In the genomic region with DNA sequence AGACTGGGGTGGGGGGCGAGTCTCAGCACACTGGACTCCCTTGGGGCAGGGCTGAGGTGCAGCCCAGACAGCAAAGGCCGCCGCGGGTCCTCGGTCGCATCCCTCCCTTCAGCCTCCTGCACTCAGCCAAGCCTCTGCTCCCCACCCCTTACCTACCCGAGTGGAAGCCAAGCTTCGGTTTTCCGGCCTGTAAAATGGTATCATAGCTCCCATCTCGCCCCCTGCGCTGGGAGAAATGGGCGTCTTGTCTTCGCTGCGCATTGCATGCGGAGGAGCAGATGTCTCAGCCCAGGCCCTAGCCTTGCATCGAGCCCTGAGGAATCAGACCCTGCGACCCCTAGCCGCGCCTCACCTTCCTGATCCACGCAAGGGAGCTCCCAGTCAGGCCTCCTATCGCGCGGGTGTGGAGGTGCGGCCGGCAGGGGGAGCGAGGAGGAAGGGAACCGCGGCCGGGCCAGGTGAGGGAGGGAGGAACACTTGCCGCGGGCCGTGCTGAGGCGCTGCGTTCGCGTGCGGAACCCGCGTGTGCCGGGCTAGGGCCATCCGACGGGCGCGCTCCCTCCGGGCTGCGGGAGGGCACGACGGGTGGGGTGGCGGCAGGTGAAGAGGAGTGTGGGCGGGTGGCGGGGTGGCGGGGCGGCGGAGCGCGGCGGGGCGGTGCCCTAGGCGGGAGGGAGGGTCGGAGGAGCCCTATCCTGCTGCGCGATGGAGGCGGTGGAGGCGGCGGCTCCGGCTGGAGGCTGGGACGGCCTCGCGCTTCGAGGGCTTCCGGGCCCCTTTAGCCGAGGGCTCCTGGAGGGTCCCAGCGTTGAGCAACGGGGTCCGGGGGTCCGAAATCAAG, we compare ENCODE assay signal across 1 cellular context.
A peak's percentile ranks its signal among the peaks of the same experiment; 100 is the strongest.
TF ChIP-seq lines count a peak whose summit lies in the region.

No MANE protein-coding gene starts in this region.

TF ChIP-seq in K562, 482 proteins besides CTCF, POLR2A, EP300 and RAD21 (continued from another document and continues in another):
- TF ChIP-seq, protein P1, sequence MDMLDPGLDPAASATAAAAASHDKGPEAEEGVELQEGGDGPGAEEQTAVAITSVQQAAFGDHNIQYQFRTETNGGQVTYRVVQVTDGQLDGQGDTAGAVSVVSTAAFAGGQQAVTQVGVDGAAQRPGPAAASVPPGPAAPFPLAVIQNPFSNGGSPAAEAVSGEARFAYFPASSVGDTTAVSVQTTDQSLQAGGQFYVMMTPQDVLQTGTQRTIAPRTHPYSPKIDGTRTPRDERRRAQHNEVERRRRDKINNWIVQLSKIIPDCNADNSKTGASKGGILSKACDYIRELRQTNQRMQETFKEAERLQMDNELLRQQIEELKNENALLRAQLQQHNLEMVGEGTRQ (CRISPR knock-in tag; IDR thresholded peaks at IDR 0.05) = no peak
- no peak for TF ChIP-seq ZNF23 (CRISPR knock-in tag; IDR thresholded peaks at IDR 0.05)
- no peak for TF ChIP-seq KHSRP (IDR thresholded peaks at IDR 0.05)
- no peak for TF ChIP-seq ASH1L (IDR thresholded peaks at IDR 0.05; ENCODE audit: borderline replicate concordance, low read depth, partially characterized antibody)
- TF ChIP-seq, protein P2, sequence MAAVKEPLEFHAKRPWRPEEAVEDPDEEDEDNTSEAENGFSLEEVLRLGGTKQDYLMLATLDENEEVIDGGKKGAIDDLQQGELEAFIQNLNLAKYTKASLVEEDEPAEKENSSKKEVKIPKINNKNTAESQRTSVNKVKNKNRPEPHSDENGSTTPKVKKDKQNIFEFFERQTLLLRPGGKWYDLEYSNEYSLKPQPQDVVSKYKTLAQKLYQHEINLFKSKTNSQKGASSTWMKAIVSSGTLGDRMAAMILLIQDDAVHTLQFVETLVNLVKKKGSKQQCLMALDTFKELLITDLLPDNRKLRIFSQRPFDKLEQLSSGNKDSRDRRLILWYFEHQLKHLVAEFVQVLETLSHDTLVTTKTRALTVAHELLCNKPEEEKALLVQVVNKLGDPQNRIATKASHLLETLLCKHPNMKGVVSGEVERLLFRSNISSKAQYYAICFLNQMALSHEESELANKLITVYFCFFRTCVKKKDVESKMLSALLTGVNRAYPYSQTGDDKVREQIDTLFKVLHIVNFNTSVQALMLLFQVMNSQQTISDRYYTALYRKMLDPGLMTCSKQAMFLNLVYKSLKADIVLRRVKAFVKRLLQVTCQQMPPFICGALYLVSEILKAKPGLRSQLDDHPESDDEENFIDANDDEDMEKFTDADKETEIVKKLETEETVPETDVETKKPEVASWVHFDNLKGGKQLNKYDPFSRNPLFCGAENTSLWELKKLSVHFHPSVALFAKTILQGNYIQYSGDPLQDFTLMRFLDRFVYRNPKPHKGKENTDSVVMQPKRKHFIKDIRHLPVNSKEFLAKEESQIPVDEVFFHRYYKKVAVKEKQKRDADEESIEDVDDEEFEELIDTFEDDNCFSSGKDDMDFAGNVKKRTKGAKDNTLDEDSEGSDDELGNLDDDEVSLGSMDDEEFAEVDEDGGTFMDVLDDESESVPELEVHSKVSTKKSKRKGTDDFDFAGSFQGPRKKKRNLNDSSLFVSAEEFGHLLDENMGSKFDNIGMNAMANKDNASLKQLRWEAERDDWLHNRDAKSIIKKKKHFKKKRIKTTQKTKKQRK (IDR thresholded peaks at IDR 0.05; ENCODE audit: borderline replicate concordance, low read depth, low read length) = no peak
- TF ChIP-seq ZEB2 (IDR thresholded peaks at IDR 0.05) = peak; percentile 91
- TF ChIP-seq BRF1 (IDR thresholded peaks at IDR 0.05; ENCODE audit: borderline replicate concordance, extremely low read depth, insufficient read length) = no peak
- TF ChIP-seq TEAD2 (tag; IDR thresholded peaks at IDR 0.05) = no peak
- no peak for TF ChIP-seq POLR2H (tag; IDR thresholded peaks at IDR 0.05; ENCODE audit: low read depth)
- no peak for TF ChIP-seq CSDE1 (IDR thresholded peaks at IDR 0.05)
- TF ChIP-seq, protein P3, sequence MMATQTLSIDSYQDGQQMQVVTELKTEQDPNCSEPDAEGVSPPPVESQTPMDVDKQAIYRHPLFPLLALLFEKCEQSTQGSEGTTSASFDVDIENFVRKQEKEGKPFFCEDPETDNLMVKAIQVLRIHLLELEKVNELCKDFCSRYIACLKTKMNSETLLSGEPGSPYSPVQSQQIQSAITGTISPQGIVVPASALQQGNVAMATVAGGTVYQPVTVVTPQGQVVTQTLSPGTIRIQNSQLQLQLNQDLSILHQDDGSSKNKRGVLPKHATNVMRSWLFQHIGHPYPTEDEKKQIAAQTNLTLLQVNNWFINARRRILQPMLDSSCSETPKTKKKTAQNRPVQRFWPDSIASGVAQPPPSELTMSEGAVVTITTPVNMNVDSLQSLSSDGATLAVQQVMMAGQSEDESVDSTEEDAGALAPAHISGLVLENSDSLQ (IDR thresholded peaks at IDR 0.05) = no peak
- no peak for TF ChIP-seq FOXJ2 (tag; IDR thresholded peaks at IDR 0.05)
- TF ChIP-seq, protein P4, sequence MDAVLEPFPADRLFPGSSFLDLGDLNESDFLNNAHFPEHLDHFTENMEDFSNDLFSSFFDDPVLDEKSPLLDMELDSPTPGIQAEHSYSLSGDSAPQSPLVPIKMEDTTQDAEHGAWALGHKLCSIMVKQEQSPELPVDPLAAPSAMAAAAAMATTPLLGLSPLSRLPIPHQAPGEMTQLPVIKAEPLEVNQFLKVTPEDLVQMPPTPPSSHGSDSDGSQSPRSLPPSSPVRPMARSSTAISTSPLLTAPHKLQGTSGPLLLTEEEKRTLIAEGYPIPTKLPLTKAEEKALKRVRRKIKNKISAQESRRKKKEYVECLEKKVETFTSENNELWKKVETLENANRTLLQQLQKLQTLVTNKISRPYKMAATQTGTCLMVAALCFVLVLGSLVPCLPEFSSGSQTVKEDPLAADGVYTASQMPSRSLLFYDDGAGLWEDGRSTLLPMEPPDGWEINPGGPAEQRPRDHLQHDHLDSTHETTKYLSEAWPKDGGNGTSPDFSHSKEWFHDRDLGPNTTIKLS (IDR thresholded peaks at IDR 0.05; ENCODE audit: borderline replicate concordance, low read depth) = no peak
- no peak for TF ChIP-seq KLF10 (CRISPR knock-in tag; IDR thresholded peaks at IDR 0.05)
- TF ChIP-seq MEIS2 (IDR thresholded peaks at IDR 0.05; ENCODE audit: partially characterized antibody) = no peak
- TF ChIP-seq, protein P5, sequence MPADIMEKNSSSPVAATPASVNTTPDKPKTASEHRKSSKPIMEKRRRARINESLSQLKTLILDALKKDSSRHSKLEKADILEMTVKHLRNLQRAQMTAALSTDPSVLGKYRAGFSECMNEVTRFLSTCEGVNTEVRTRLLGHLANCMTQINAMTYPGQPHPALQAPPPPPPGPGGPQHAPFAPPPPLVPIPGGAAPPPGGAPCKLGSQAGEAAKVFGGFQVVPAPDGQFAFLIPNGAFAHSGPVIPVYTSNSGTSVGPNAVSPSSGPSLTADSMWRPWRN (IDR thresholded peaks at IDR 0.05; ENCODE audit: low read depth) = no peak
- TF ChIP-seq ARID2 (IDR thresholded peaks at IDR 0.05) = peak; percentile 98
- TF ChIP-seq PTBP1 (IDR thresholded peaks at IDR 0.05; ENCODE audit: low read depth, low read length) = 0 out of 2 replicates have a peak, but pooled peaks have one; percentile 57
- TF ChIP-seq, protein P6, sequence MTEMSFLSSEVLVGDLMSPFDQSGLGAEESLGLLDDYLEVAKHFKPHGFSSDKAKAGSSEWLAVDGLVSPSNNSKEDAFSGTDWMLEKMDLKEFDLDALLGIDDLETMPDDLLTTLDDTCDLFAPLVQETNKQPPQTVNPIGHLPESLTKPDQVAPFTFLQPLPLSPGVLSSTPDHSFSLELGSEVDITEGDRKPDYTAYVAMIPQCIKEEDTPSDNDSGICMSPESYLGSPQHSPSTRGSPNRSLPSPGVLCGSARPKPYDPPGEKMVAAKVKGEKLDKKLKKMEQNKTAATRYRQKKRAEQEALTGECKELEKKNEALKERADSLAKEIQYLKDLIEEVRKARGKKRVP (CRISPR knock-in tag; IDR thresholded peaks at IDR 0.05) = no peak
- no peak for TF ChIP-seq MCM3 (IDR thresholded peaks at IDR 0.05)
- peak in 1 of 3 experiments; percentile 52 for TF ChIP-seq YY1 (IDR thresholded peaks at IDR 0.05; ENCODE audit: borderline replicate concordance in 1 of 3, control insufficient read depth in 1 of 3, extremely low read depth in 1 of 3, insufficient read depth in 3 of 3, insufficient read length in 1 of 3, insufficient replicate concordance in 2 of 3, low read depth in 1 of 3, low read length in 2 of 3)
- TF ChIP-seq POLR3G (IDR thresholded peaks at IDR 0.05; ENCODE audit: extremely low read depth, insufficient read length, insufficient replicate concordance) = no peak
- TF ChIP-seq SREBF2 (CRISPR knock-in tag; IDR thresholded peaks at IDR 0.05) = no peak
- no peak for TF ChIP-seq PML (IDR thresholded peaks at IDR 0.05; ENCODE audit: low read length)
- TF ChIP-seq, protein P7, sequence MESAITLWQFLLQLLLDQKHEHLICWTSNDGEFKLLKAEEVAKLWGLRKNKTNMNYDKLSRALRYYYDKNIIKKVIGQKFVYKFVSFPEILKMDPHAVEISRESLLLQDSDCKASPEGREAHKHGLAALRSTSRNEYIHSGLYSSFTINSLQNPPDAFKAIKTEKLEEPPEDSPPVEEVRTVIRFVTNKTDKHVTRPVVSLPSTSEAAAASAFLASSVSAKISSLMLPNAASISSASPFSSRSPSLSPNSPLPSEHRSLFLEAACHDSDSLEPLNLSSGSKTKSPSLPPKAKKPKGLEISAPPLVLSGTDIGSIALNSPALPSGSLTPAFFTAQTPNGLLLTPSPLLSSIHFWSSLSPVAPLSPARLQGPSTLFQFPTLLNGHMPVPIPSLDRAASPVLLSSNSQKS (CRISPR knock-in tag; IDR thresholded peaks at IDR 0.05) = no peak
- TF ChIP-seq GTF2A2 (tag; IDR thresholded peaks at IDR 0.05) = no peak
- no peak for TF ChIP-seq LCOR (CRISPR knock-in tag; IDR thresholded peaks at IDR 0.05)
- peak; percentile 74; the same call in 1 of the 2 replicates for TF ChIP-seq HLTF (IDR thresholded peaks at IDR 0.05)
- TF ChIP-seq MIER1 (IDR thresholded peaks at IDR 0.05; ENCODE audit: low read depth) = 0 out of 2 replicates have a peak, but pooled peaks have one; percentile 14
- peak; percentile 91 for TF ChIP-seq HMGN3 (IDR thresholded peaks at IDR 0.05; ENCODE audit: borderline replicate concordance, extremely low read depth, insufficient read length, low read depth, low read length)
- TF ChIP-seq MCM2 (IDR thresholded peaks at IDR 0.05; ENCODE audit: low read depth) = no peak
- 0 out of 2 replicates have a peak, but pooled peaks have one; percentile 75 for TF ChIP-seq ZNF165 (CRISPR knock-in tag; IDR thresholded peaks at IDR 0.05; ENCODE audit: borderline replicate concordance)
- TF ChIP-seq, protein P8, sequence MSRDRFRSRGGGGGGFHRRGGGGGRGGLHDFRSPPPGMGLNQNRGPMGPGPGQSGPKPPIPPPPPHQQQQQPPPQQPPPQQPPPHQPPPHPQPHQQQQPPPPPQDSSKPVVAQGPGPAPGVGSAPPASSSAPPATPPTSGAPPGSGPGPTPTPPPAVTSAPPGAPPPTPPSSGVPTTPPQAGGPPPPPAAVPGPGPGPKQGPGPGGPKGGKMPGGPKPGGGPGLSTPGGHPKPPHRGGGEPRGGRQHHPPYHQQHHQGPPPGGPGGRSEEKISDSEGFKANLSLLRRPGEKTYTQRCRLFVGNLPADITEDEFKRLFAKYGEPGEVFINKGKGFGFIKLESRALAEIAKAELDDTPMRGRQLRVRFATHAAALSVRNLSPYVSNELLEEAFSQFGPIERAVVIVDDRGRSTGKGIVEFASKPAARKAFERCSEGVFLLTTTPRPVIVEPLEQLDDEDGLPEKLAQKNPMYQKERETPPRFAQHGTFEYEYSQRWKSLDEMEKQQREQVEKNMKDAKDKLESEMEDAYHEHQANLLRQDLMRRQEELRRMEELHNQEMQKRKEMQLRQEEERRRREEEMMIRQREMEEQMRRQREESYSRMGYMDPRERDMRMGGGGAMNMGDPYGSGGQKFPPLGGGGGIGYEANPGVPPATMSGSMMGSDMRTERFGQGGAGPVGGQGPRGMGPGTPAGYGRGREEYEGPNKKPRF (IDR thresholded peaks at IDR 0.05; ENCODE audit: low read depth, low read length) = no peak
- TF ChIP-seq ZNF764 (CRISPR knock-in tag; IDR thresholded peaks at IDR 0.05; ENCODE audit: low read depth) = peak; percentile 78
- no peak for TF ChIP-seq PURB (CRISPR knock-in tag; IDR thresholded peaks at IDR 0.05; ENCODE audit: low read depth)
- no peak for TF ChIP-seq SNRNP70 (optimal IDR thresholded peaks at IDR 0.05; ENCODE audit: low read depth, low read length)
- peak; percentile 79 for TF ChIP-seq CREM (IDR thresholded peaks at IDR 0.05; ENCODE audit: low read depth)
- TF ChIP-seq MCM5 (IDR thresholded peaks at IDR 0.05; ENCODE audit: low read depth) = no peak
- TF ChIP-seq FOSL1 (tag; conservative IDR thresholded peaks at IDR 0.05) = no peak
